Comparison of ENCODE assay signal across 1 cellular context in the genomic region with DNA sequence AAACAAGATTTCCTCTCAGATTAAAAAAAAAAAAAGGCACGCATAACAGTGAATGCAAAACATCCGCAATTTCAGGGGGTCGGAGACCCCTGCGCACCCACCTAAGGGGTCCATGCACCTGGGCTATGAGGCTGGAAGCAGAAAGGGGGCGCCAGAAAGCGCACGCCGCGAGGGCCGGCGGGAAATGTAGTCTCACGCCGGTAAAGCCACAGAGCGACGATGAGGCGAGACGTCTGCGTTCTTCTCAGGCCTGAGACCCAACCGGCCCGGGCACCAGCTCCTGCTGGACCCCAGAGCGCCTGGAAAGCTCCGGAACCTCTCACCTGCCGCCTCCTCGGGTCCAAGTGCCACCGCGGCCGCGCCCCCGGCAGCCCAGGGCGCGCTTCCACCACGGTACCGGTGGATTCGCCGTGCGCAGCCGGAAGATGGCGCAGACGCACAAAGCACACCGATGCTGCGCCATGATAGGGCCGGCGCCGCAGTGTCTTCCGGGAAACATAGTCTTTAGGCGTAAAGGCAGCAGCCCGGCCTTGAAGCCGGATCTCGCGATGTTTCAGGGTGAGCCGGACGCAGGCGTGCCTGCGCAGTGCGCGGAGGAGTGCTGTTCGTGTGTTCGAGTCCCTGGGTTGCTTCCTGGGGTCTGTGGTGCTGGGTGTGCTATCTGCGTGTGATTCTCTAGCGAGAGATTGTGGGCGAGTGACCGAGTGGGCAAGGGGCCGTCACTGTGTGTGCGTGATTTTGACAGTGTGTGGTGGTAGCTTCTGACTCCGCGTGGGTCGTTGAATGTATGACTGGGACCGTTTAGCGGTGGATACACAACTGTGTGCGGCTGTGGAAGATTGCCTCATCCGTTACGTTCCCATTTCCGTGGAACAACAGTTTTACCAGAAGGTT.
TF ChIP-seq lines count a peak whose summit lies in the region.

A gene (minus strand): TSS at position 416 of the 894 bp plus-strand sequence. CDS start 1,782 bp downstream, outside the sequence.

TF ChIP-seq in K562, 482 proteins besides CTCF, POLR2A, EP300 and RAD21 (continued from another document):
- TF ChIP-seq, protein P1, sequence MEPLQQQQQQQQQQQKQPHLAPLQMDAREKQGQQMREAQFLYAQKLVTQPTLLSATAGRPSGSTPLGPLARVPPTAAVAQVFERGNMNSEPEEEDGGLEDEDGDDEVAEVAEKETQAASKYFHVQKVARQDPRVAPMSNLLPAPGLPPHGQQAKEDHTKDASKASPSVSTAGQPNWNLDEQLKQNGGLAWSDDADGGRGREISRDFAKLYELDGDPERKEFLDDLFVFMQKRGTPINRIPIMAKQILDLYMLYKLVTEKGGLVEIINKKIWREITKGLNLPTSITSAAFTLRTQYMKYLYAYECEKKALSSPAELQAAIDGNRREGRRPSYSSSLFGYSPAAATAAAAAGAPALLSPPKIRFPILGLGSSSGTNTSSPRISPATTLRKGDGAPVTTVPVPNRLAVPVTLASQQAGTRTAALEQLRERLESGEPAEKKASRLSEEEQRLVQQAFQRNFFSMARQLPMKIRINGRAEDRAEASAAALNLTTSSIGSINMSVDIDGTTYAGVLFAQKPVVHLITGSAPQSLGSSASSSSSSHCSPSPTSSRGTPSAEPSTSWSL (CRISPR knock-in tag; IDR thresholded peaks at IDR 0.05; ENCODE audit: borderline replicate concordance), result no peak
- TF ChIP-seq HDAC2 (IDR thresholded peaks at IDR 0.05), result peak; percentile 37; the same call in 1 of the 2 replicates
- TF ChIP-seq, protein P2, sequence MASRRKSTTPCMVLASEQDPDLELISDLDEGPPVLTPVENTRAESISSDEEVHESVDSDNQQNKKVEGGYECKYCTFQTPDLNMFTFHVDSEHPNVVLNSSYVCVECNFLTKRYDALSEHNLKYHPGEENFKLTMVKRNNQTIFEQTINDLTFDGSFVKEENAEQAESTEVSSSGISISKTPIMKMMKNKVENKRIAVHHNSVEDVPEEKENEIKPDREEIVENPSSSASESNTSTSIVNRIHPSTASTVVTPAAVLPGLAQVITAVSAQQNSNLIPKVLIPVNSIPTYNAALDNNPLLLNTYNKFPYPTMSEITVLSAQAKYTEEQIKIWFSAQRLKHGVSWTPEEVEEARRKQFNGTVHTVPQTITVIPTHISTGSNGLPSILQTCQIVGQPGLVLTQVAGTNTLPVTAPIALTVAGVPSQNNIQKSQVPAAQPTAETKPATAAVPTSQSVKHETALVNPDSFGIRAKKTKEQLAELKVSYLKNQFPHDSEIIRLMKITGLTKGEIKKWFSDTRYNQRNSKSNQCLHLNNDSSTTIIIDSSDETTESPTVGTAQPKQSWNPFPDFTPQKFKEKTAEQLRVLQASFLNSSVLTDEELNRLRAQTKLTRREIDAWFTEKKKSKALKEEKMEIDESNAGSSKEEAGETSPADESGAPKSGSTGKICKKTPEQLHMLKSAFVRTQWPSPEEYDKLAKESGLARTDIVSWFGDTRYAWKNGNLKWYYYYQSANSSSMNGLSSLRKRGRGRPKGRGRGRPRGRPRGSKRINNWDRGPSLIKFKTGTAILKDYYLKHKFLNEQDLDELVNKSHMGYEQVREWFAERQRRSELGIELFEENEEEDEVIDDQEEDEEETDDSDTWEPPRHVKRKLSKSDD (conservative IDR thresholded peaks at IDR 0.05; ENCODE audit: low read length), result no peak; the same call in 1 of the 2 replicates
- TF ChIP-seq, protein P3, sequence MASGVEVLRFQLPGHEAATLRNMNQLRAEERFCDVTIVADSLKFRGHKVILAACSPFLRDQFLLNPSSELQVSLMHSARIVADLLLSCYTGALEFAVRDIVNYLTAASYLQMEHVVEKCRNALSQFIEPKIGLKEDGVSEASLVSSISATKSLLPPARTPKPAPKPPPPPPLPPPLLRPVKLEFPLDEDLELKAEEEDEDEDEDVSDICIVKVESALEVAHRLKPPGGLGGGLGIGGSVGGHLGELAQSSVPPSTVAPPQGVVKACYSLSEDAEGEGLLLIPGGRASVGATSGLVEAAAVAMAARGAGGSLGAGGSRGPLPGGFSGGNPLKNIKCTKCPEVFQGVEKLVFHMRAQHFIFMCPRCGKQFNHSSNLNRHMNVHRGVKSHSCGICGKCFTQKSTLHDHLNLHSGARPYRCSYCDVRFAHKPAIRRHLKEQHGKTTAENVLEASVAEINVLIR (CRISPR knock-in tag; IDR thresholded peaks at IDR 0.05), result no peak
- TF ChIP-seq, protein P4, sequence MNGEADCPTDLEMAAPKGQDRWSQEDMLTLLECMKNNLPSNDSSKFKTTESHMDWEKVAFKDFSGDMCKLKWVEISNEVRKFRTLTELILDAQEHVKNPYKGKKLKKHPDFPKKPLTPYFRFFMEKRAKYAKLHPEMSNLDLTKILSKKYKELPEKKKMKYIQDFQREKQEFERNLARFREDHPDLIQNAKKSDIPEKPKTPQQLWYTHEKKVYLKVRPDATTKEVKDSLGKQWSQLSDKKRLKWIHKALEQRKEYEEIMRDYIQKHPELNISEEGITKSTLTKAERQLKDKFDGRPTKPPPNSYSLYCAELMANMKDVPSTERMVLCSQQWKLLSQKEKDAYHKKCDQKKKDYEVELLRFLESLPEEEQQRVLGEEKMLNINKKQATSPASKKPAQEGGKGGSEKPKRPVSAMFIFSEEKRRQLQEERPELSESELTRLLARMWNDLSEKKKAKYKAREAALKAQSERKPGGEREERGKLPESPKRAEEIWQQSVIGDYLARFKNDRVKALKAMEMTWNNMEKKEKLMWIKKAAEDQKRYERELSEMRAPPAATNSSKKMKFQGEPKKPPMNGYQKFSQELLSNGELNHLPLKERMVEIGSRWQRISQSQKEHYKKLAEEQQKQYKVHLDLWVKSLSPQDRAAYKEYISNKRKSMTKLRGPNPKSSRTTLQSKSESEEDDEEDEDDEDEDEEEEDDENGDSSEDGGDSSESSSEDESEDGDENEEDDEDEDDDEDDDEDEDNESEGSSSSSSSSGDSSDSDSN (IDR thresholded peaks at IDR 0.05; ENCODE audit: borderline replicate concordance in 1 of 2, low read depth in 2 of 2, low read length in 2 of 2), result no peak
- no peak for TF ChIP-seq CBFB (CRISPR knock-in tag; IDR thresholded peaks at IDR 0.05)
- TF ChIP-seq ZNF586 (CRISPR knock-in tag; conservative IDR thresholded peaks at IDR 0.05), result no peak
- TF ChIP-seq, protein P5, sequence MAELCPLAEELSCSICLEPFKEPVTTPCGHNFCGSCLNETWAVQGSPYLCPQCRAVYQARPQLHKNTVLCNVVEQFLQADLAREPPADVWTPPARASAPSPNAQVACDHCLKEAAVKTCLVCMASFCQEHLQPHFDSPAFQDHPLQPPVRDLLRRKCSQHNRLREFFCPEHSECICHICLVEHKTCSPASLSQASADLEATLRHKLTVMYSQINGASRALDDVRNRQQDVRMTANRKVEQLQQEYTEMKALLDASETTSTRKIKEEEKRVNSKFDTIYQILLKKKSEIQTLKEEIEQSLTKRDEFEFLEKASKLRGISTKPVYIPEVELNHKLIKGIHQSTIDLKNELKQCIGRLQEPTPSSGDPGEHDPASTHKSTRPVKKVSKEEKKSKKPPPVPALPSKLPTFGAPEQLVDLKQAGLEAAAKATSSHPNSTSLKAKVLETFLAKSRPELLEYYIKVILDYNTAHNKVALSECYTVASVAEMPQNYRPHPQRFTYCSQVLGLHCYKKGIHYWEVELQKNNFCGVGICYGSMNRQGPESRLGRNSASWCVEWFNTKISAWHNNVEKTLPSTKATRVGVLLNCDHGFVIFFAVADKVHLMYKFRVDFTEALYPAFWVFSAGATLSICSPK (IDR thresholded peaks at IDR 0.05; ENCODE audit: borderline replicate concordance), result no peak
- no peak for TF ChIP-seq ZNF445 (CRISPR knock-in tag; IDR thresholded peaks at IDR 0.05; ENCODE audit: low read depth)
- TF ChIP-seq, protein P6, sequence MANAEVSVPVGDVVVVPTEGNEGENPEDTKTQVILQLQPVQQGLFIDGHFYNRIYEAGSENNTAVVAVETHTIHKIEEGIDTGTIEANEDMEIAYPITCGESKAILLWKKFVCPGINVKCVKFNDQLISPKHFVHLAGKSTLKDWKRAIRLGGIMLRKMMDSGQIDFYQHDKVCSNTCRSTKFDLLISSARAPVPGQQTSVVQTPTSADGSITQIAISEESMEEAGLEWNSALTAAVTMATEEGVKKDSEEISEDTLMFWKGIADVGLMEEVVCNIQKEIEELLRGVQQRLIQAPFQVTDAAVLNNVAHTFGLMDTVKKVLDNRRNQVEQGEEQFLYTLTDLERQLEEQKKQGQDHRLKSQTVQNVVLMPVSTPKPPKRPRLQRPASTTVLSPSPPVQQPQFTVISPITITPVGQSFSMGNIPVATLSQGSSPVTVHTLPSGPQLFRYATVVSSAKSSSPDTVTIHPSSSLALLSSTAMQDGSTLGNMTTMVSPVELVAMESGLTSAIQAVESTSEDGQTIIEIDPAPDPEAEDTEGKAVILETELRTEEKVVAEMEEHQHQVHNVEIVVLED (CRISPR knock-in tag; IDR thresholded peaks at IDR 0.05), result peak; percentile 96
- TF ChIP-seq GATAD2B (IDR thresholded peaks at IDR 0.05; ENCODE audit: borderline replicate concordance), result no peak; the same call in 1 of the 2 replicates
- no peak for TF ChIP-seq KLF6 (CRISPR knock-in tag; IDR thresholded peaks at IDR 0.05; ENCODE audit: borderline replicate concordance)
- no peak for TF ChIP-seq ZNF133 (CRISPR knock-in tag; IDR thresholded peaks at IDR 0.05)
- TF ChIP-seq SRSF7 (optimal IDR thresholded peaks at IDR 0.05; ENCODE audit: low read depth, low read length), result no peak
- no peak for TF ChIP-seq ZNF184 (CRISPR knock-in tag; IDR thresholded peaks at IDR 0.05)
- no peak for TF ChIP-seq HLTF (IDR thresholded peaks at IDR 0.05)
- TF ChIP-seq CEBPB (tag; IDR thresholded peaks at IDR 0.05), result no peak
- no peak for TF ChIP-seq PTBP1 (IDR thresholded peaks at IDR 0.05; ENCODE audit: low read depth, low read length)
- no peak for TF ChIP-seq NR4A1 (CRISPR knock-in tag; IDR thresholded peaks at IDR 0.05)
- no peak for TF ChIP-seq NR4A1 (tag; IDR thresholded peaks at IDR 0.05)
- no peak for TF ChIP-seq ZNF239 (CRISPR knock-in tag; IDR thresholded peaks at IDR 0.05)
- no peak for TF ChIP-seq POU5F1 (IDR thresholded peaks at IDR 0.05; ENCODE audit: borderline replicate concordance, low read depth, low read length, partially characterized antibody)
- peak; percentile 66 for TF ChIP-seq ELF1 (tag; IDR thresholded peaks at IDR 0.05)
- TF ChIP-seq XRCC5 (IDR thresholded peaks at IDR 0.05; ENCODE audit: low read depth, low read length), result no peak
- TF ChIP-seq NR1H2 (CRISPR knock-in tag; IDR thresholded peaks at IDR 0.05), result no peak
- TF ChIP-seq TRIM24 (IDR thresholded peaks at IDR 0.05), result peak in 1 of 2 experiments; percentile 27; a peak in 1 of 4 replicates
- peak; percentile 29 for TF ChIP-seq JUND (IDR thresholded peaks at IDR 0.05; ENCODE audit: borderline replicate concordance, low read depth, low read length)
- TF ChIP-seq JUND (tag; IDR thresholded peaks at IDR 0.05; ENCODE audit: borderline replicate concordance, low read depth, low read length), result peak; percentile 37; the same call in 1 of the 3 replicates
